27 cellular contexts compared by ENCODE assay signal in genomic region chr11:13184295-13184794, GRCh38.
"Had no signal": no experiment of that assay in that cellular context is flagged by ENCODE, and none has a peak within 500 bp of the region (broad histone marks: within the 10 kb centered on the region; RNA-seq: fewer than 3 reads in every experiment).

No MANE protein-coding gene starts in this region.

- H3K36me3 ChIP-seq: brain microvascular endothelial cell, MG63, Peyer's patch, SJSA1, WERI-Rb-1 had no signal

- H3K9ac ChIP-seq: SK-N-SH had no signal

- H3K27ac Mint-ChIP-seq: activated naive CD4-positive, alpha-beta T cell treated with anti-CD3 and anti-CD28 coated beads, Interleukin-2, amount 50 U/mL, for 24 hours; activated T-helper 2 cell treated with anti-CD3 and anti-CD28 coated beads, Interferon-gamma antibody, Interleukin-2, Interleukin-4, amounts not matched to agents 10 μg/mL and 5 μg/mL and 100 μg/mL, durations not matched to agents 14 hours and 24 hours and 36 hours had no signal

- DNase-seq: activated CD4-positive, alpha-beta T cell treated with anti-CD3 and anti-CD28 coated beads for 1 hour; activated CD4-positive, alpha-beta T cell treated with anti-CD3 and anti-CD28 coated beads for 48 hours; activated CD4-positive, CD25-positive, alpha-beta regulatory T cell; activated CD8-positive, alpha-beta memory T cell treated with anti-CD3 and anti-CD28 coated beads, Interleukin-2, amount 50 U/mL, for 4 hours; activated gamma-delta T cell; activated naive CD4-positive, alpha-beta T cell treated with Interleukin-2 at 50 U/mL for 16 hours; activated T-cell treated with anti-CD3 and anti-CD28 coated beads for 4 hours; activated T-cell treated with anti-CD3 and anti-CD28 coated beads, Interleukin-2, amount 50 U/mL, for 48 hours; aorta; brain microvascular endothelial cell; central memory CD4-positive, alpha-beta T cell; KG1; MG63; NCI-H1048; NCI-H1694; NCI-H2081 treated with DMSO at 0.1 percent for 48 hours; NCI-H226; NK-92 treated with Interleukin-12 subunit alpha and Interleukin-12 subunit beta, amount 100 ng/mL, for 24 hours; Peyer's patch; RPMI8226; SHP77 treated with DMSO at 0.1 percent for 48 hours; T-helper 9 cell; WERI-Rb-1 had no signal

- H3K4me3 ChIP-seq: MG63, Peyer's patch, SJSA1 had no signal

- H3K27ac ChIP-seq: brain microvascular endothelial cell, Peyer's patch, SJSA1, WERI-Rb-1 had no signal

- H3K27me3 ChIP-seq: brain microvascular endothelial cell, MG63, Peyer's patch, SJSA1 had no signal
